ENCODE assay signal across 1 cellular context in the genomic region with DNA sequence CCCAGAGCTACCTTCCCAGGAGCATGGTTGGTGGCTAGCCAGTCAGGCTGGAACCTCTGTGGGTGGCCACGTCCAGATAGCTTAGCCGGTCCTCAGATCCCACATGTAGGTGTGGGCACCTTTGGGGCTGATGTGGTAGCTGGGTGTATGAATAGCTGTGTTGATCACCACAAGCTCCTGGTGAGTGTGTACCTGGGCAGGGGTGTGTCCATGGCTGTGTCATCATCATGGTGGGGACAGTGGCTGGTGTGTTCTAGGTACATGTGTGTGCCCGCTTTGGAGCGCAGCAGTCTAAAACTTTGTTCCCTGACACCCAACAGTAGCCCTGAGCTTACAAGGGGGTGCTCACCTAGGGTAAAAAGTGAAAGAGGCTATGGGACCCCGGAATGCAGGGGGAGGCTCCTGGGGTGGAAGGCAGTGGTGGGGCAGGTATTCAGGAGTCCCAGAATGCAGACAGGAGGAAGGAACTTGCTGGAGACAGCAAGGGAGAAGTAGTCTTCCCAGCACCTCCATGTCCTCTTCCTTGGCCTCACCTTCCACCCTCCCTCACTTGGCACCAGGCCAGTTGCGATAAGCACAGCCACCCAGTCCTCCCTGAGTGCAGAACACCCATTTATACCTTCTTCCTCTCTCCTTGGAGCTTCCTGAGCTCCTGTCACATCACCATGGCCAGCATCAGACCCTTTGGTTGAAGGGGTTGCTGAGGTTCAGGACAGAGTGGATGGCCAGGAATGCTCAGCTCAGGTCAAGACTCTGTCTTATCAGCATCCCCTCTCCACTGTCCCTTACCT.
TF ChIP-seq lines count a peak whose summit lies in the region.

No MANE protein-coding gene starts in this region.

TF ChIP-seq in endothelial cell of umbilical vein, 7 proteins besides CTCF, POLR2A, EP300 and RAD21:
- TF ChIP-seq FOS (IDR thresholded peaks at IDR 0.05; ENCODE audit: borderline replicate concordance, insufficient read depth, low read length) (no peak), JUN (IDR thresholded peaks at IDR 0.05; ENCODE audit: borderline replicate concordance, insufficient read depth, insufficient read length, low read depth) (no peak), GATA2 (IDR thresholded peaks at IDR 0.05; ENCODE audit: insufficient read depth, insufficient read length, low read depth, low read length) (no peak), POLR2AphosphoS5 (IDR thresholded peaks at IDR 0.05; ENCODE audit: insufficient read depth, low read depth, low read length) (no peak), MYC (IDR thresholded peaks at IDR 0.05; ENCODE audit: low read depth, low read length) (no peak), MAX (IDR thresholded peaks at IDR 0.05; ENCODE audit: insufficient read depth, insufficient read length) (no peak), EZH2 (IDR thresholded peaks at IDR 0.05; ENCODE audit: borderline replicate concordance, low read depth, low read length, severe bottlenecking) (no peak)
